26 cellular contexts compared by ENCODE assay signal in genomic region chr3:32411442-32411841, GRCh38. TPM values are rescaled to one million over a fixed set of nuclear protein-coding genes. Genes with fewer than 3 reads are reported as not detected.
DNase-seq lines count a peak whose midpoint lies in the region; FAIRE-seq and TF ChIP-seq lines count a peak whose summit lies in the region.
"Had no signal": no experiment of that assay in that cellular context is flagged by ENCODE, and none has a peak within 500 bp of the region (broad histone marks: within the 10 kb centered on the region; RNA-seq: fewer than 3 reads in every experiment).

No MANE protein-coding gene starts in this region.

- no peak overlapping the region for H3K9ac ChIP-seq in mammary epithelial cell (ENCODE audit: insufficient read depth, low read length)
- H3K9ac ChIP-seq: neural progenitor cell had no signal

- H3K4me3 ChIP-seq in mammary epithelial cell (replicated peaks in 1 of 3; ENCODE audit: insufficient read depth in 1 of 3, low read depth in 2 of 3, low read length in 3 of 3) (no peak overlapping the region), neutrophil (ENCODE audit: low read depth in 1 of 2, low read length in 1 of 2) (no peak overlapping the region), MG63 (no peak overlapping the region)
- H3K4me3 ChIP-seq: lower lobe of right lung, mucosa of descending colon, neural progenitor cell, uterus had no signal

- H3K79me2 ChIP-seq in mammary epithelial cell (ENCODE audit: insufficient read depth, low read length), result peaks cover 92% of the 10 kb centered on the region

- peaks cover 76% of the 10 kb centered on the region for H3K4me1 Mint-ChIP-seq in activated naive CD4-positive, alpha-beta T cell treated with anti-CD3 and anti-CD28 coated beads for 36 hours (ENCODE audit: low read depth)

- no peaks in the 10 kb centered on the region for H4K20me1 ChIP-seq in mammary epithelial cell (ENCODE audit: insufficient read depth, low read length)

- H3K27ac ChIP-seq in mammary epithelial cell (ENCODE audit: insufficient read depth, low read depth, low read length), result peak overlapping the region; percentile 26
- H3K27ac ChIP-seq in neutrophil, result peak overlapping the region; percentile 90
- H3K27ac ChIP-seq: neural progenitor cell, uterus had no signal

- H3K27me3 ChIP-seq in mammary epithelial cell (ENCODE audit: insufficient read depth, low read length), result no peaks in the 10 kb centered on the region
- H3K27me3 ChIP-seq in neutrophil, result no peaks in the 10 kb centered on the region
- H3K27me3 ChIP-seq in MG63, result no peaks in the 10 kb centered on the region
- H3K27me3 ChIP-seq: uterus had no signal

- H3K9me3 Mint-ChIP-seq in activated naive CD4-positive, alpha-beta T cell treated with anti-CD3 and anti-CD28 coated beads for 36 hours, result no peaks in the 10 kb centered on the region
- H3K9me3 Mint-ChIP-seq: neural progenitor cell had no signal

- no peak overlapping the region for H3K4me3 Mint-ChIP-seq in activated naive CD4-positive, alpha-beta T cell treated with anti-CD3 and anti-CD28 coated beads for 36 hours
- H3K4me3 Mint-ChIP-seq: neural progenitor cell had no signal

- WGBS in mammary epithelial cell (ENCODE audit: low coverage, missing lambda C conversion rate), result 90% methylated on average over 4 of the region's 5 CpGs

- DNase-seq in activated naive CD4-positive, alpha-beta T cell treated with anti-CD3 and anti-CD28 coated beads for 36 hours, result no peak
- no peak for DNase-seq in activated naive CD4-positive, alpha-beta T cell treated with anti-CD3 and anti-CD28 coated beads, Interleukin-2, amount 50 U/mL, for 16 hours
- peak; percentile 57 for DNase-seq in ELF-1 (ENCODE audit: low read depth, low spot score)
- DNase-seq in mammary epithelial cell, result no peak
- no peak for DNase-seq in urothelium cell line (ENCODE audit: low spot score)
- DNase-seq in NCI-H524 (lab: John Stamatoyannopoulos, UW), result no peak
- no peak for DNase-seq in MG63
- DNase-seq: activated CD4-positive, alpha-beta T cell treated with anti-CD3 and anti-CD28 coated beads, Interleukin-2, amount 50 U/mL, for 48 hours; DMS53; HCEC 1CT; kidney glomerular epithelial cell; lower lobe of right lung; mucosa of descending colon; NCI-H2029; NCI-H69; posterior cingulate gyrus; stimulated activated CD4-positive, alpha-beta T cell treated with anti-CD3 and anti-CD28 coated beads, Interleukin-12 subunit alpha, Interleukin-12 subunit beta, amount 100 ng/mL, for 4 hours; stimulated activated CD4-positive, alpha-beta T cell treated with anti-CD3 and anti-CD28 coated beads, Interleukin-4, amount 100 ng/mL, for 1 hour; SW 1271; uterus had no signal

- no peaks in the 10 kb centered on the region for H3K9me3 ChIP-seq in mammary epithelial cell (replicated peaks; ENCODE audit: insufficient read depth, low read length)
- no peaks in the 10 kb centered on the region for H3K9me3 ChIP-seq in neutrophil
- H3K9me3 ChIP-seq in MG63, result no peaks in the 10 kb centered on the region
- H3K9me3 ChIP-seq: lower lobe of right lung, mucosa of descending colon, uterus had no signal

- TF ChIP-seq CTCF in mammary epithelial cell (conservative IDR thresholded peaks at IDR 0.05 in 1 of 2, IDR thresholded peaks at IDR 0.05 in 1 of 2; ENCODE audit: extremely low read depth in 1 of 2, insufficient read depth in 1 of 2, low read depth in 1 of 2, low read length in 2 of 2) (no peak), neutrophil (IDR thresholded peaks at IDR 0.05) (no peak)

- H3K27ac Mint-ChIP-seq in activated naive CD4-positive, alpha-beta T cell treated with anti-CD3 and anti-CD28 coated beads for 36 hours, result peak overlapping the region; percentile 4
- H3K27ac Mint-ChIP-seq: neural progenitor cell had no signal

- dilution Hi-C loops in mammary epithelial cell (cut with HindIII; ENCODE audit: low sequenced_read_pairs), result no loop called here

- H3K4me1 ChIP-seq in mammary epithelial cell (ENCODE audit: insufficient read depth, low read length) (peaks cover 77% of the 10 kb centered on the region), neutrophil (ENCODE audit: control insufficient read depth in 1 of 2, insufficient read depth in 1 of 2, low read depth in 1 of 2, low read length in 1 of 2) (peaks cover 66 to 83% of the 10 kb centered on the region in 2 experiments)
- H3K4me1 ChIP-seq: uterus had no signal

- H3K36me3 ChIP-seq in mammary epithelial cell (ENCODE audit: insufficient read depth, low read length) (no peaks in the 10 kb centered on the region), neutrophil (no peaks in the 10 kb centered on the region), MG63 (no peaks in the 10 kb centered on the region)
- H3K36me3 ChIP-seq: lower lobe of right lung, neural progenitor cell, uterus had no signal

- BruUV-seq in mammary epithelial cell (replicated peaks; lab: Mats Ljungman, UMichigan), result no TSS peak

- no peaks in the 10 kb centered on the region for H3K27me3 Mint-ChIP-seq in activated naive CD4-positive, alpha-beta T cell treated with anti-CD3 and anti-CD28 coated beads for 36 hours (ENCODE audit: low read depth)

- intact Hi-C loops in activated naive CD4-positive, alpha-beta T cell treated with anti-CD3 and anti-CD28 coated beads for 36 hours (cut with micrococcal nuclease), result no loop called here
- intact Hi-C loops in mammary epithelial cell (cut with micrococcal nuclease), result no loop called here

- in situ Hi-C loops in mammary epithelial cell (cut with MboI; ENCODE audit: low sequenced_read_pairs in 2 of 2), result no loop called here

- H3K4me2 ChIP-seq in mammary epithelial cell (ENCODE audit: insufficient read depth, low read depth, low read length), result no peak overlapping the region

- no peak overlapping the region for H2AFZ ChIP-seq in mammary epithelial cell (ENCODE audit: low read depth, low read length)
- H2AFZ ChIP-seq: neural progenitor cell had no signal

- CTCF ChIA-PET in activated naive CD4-positive, alpha-beta T cell treated with anti-CD3 and anti-CD28 coated beads for 36 hours (lab: Charles Lee), result interaction anchor here (1.0 kb wide), 1 partner anchor 56 kb away, joined by 3 read pairs; no protein-coding TSS in a partner anchor
- CTCF ChIA-PET in mammary epithelial cell (lab: Charles Lee; ENCODE audit: low non-redundant PET), result interaction anchor here (0.6 kb wide), 1 partner anchor 1976 kb away, joined by 3 read pairs; no protein-coding TSS in a partner anchor

- no peak for FAIRE-seq in urothelium cell line (lab: Jason Lieb, UNC)
- FAIRE-seq: A204.1, G401.6, RCC 7860 had no signal

- H3K36me3 Mint-ChIP-seq in activated naive CD4-positive, alpha-beta T cell treated with anti-CD3 and anti-CD28 coated beads for 36 hours (ENCODE audit: low read depth), result peaks cover 2% of the 10 kb centered on the region
- H3K36me3 Mint-ChIP-seq: brain had no signal

RNA-seq across cellular contexts. Expression of gene CMTM7, which starts 19.8 kb away (rescaled TPM):
- total RNA-seq in activated naive CD4-positive, alpha-beta T cell treated with anti-CD3 and anti-CD28 coated beads for 36 hours, result 10 to 100 TPM; 59.1 to 60.2 TPM
- 10 to 100 TPM; 35.8 to 62.1 TPM for total RNA-seq in mammary epithelial cell
- polyA plus RNA-seq in mammary epithelial cell, result 78.0 TPM
- 105 TPM for polyA minus RNA-seq in mammary epithelial cell
- 1.7 TPM in 1 of 2 replicates, not detected in the other for total RNA-seq in MG63 (2014; rRNA removed; shearing (Covaris generic); ENCODE audit: low replicate concordance)

Comparison
In these comparisons a context has a peak if more than half of its experiments do, and no peak if none do; other contexts are left out.
1. RNA of gene CMTM7, which starts 19.8 kb away (total RNA-seq): 35.8 to 62.1 TPM in mammary epithelial cell and 59.1 to 60.2 TPM in activated naive CD4-positive, alpha-beta T cell treated with anti-CD3 and anti-CD28 coated beads for 36 hours; 1.7 TPM in MG63; every median in the first group is over 10 times any median in the second.